In genomic region chr11:105618343-105618955, GRCh38 we compare ENCODE assay signal across 1 cellular context.
TF ChIP-seq lines count a peak whose summit lies in the region.

No MANE protein-coding gene starts in this region.

TF ChIP-seq in H1, 55 proteins besides CTCF, POLR2A, EP300 and RAD21 (continued from another document):
- TF ChIP-seq SIRT6 (IDR thresholded peaks at IDR 0.05; ENCODE audit: low read length) (no peak), TAF1 (IDR thresholded peaks at IDR 0.05; ENCODE audit: low read depth, low read length) (no peak), RFX5 (IDR thresholded peaks at IDR 0.05; ENCODE audit: borderline replicate concordance, low read depth, low read length) (no peak), MAX (IDR thresholded peaks at IDR 0.05) (no peak), MAFK (IDR thresholded peaks at IDR 0.05; ENCODE audit: low read depth, low read length) (no peak), SP4 (IDR thresholded peaks at IDR 0.05; ENCODE audit: low read length) (no peak), TCF12 (IDR thresholded peaks at IDR 0.05; ENCODE audit: low read depth, low read length) (no peak), SIX5 (IDR thresholded peaks at IDR 0.05; ENCODE audit: low read depth, low read length) (no peak), SP2 (IDR thresholded peaks at IDR 0.05; ENCODE audit: low read length) (no peak), ZNF274 (IDR thresholded peaks at IDR 0.05; ENCODE audit: borderline replicate concordance, extremely low read depth, low read length) (no peak), HDAC2 (IDR thresholded peaks at IDR 0.05; ENCODE audit: borderline replicate concordance in 1 of 2, low read depth in 2 of 2, low read length in 2 of 2) (no peak), EZH2 (IDR thresholded peaks at IDR 0.05; ENCODE audit: low read depth, low read length, severe bottlenecking) (no peak), CEBPB (IDR thresholded peaks at IDR 0.05; ENCODE audit: low read depth, low read length) (no peak), PHF8 (conservative IDR thresholded peaks at IDR 0.05; ENCODE audit: low read depth, low read length) (no peak)
- TF ChIP-seq, protein P1, sequence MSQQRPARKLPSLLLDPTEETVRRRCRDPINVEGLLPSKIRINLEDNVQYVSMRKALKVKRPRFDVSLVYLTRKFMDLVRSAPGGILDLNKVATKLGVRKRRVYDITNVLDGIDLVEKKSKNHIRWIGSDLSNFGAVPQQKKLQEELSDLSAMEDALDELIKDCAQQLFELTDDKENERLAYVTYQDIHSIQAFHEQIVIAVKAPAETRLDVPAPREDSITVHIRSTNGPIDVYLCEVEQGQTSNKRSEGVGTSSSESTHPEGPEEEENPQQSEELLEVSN (IDR thresholded peaks at IDR 0.05), result no peak
